In the genomic region with DNA sequence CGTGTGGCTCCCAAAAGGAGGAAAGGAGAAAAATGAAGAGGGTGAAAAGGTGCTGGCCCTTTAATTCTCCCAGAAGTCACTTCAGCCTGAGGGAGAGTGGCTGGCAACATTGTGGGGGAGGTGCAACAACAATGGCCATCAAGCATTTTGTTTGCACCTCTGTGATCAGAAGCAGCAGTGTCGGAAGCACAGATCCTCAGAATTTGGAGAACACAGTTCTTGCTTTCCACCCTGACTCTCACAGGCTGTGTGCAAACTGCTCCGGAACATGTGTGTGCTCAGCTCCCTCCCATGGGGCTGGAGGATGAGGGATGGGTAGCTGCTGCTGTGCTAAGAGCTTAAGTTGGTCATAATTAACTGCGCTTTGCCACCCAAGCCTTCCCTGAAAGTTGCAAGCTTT, we compare ENCODE assay signal across 14 cellular contexts.
DNase-seq lines count a peak whose midpoint lies in the region; ATAC-seq and TF ChIP-seq lines count a peak whose summit lies in the region.
"Had no signal": no experiment of that assay in that cellular context is flagged by ENCODE, and none has a peak within 500 bp of the region (broad histone marks: within the 10 kb centered on the region; RNA-seq: fewer than 3 reads in every experiment).

No MANE protein-coding gene starts in this region.

- H3K4me1 Mint-ChIP-seq in glutamatergic neuron (ENCODE audit: low read depth, unreplicated experiment): peaks cover 13% of the 10 kb centered on the region
- H3K4me1 Mint-ChIP-seq: CD4-positive, CD25-positive, alpha-beta regulatory T cell; immature natural killer cell had no signal

- DNase-seq in EL: peak; percentile 13
- peak; percentile 29 for DNase-seq in RPMI7951 (ENCODE audit: low read depth)
- DNase-seq in glutamatergic neuron: peak; percentile 38
- peak; percentile 14 for DNase-seq in pons (ENCODE audit: low spot score)
- DNase-seq in superior temporal gyrus (ENCODE audit: extremely low spot score): no peak
- DNase-seq in glomerular visceral epithelial cell (ENCODE audit: extremely low spot score): no peak
- DNase-seq in AG08396 (ENCODE audit: low spot score): no peak
- DNase-seq: activated CD4-positive, alpha-beta T cell treated with anti-CD3 and anti-CD28 coated beads for 4 hours; activated naive CD4-positive, alpha-beta T cell treated with anti-CD3 and anti-CD28 coated beads for 36 hours; CD4-positive, CD25-positive, alpha-beta regulatory T cell; immature natural killer cell; NCI-H1930; SHP77 treated with DMSO at 0.1 percent for 48 hours had no signal

- peaks cover 3% of the 10 kb centered on the region for H3K27me3 Mint-ChIP-seq in glutamatergic neuron (ENCODE audit: unreplicated experiment)
- H3K27me3 Mint-ChIP-seq: CD4-positive, CD25-positive, alpha-beta regulatory T cell had no signal

- no peak for TF ChIP-seq CTCF in glutamatergic neuron (IDR thresholded peaks at IDR 0.05; ENCODE audit: partially characterized antibody, unreplicated experiment)

- ATAC-seq in GM21381 (IDR thresholded peaks at IDR 0.05; ENCODE audit: unreplicated experiment): no peak

- H3K27ac Mint-ChIP-seq in glutamatergic neuron (ENCODE audit: unreplicated experiment): peak overlapping the region; percentile 95
- H3K27ac Mint-ChIP-seq: activated naive CD4-positive, alpha-beta T cell treated with anti-CD3 and anti-CD28 coated beads for 36 hours; CD4-positive, CD25-positive, alpha-beta regulatory T cell; immature natural killer cell had no signal

- H3K4me3 Mint-ChIP-seq in glutamatergic neuron (ENCODE audit: unreplicated experiment): peak overlapping the region; percentile 85
- H3K4me3 Mint-ChIP-seq: activated naive CD4-positive, alpha-beta T cell treated with anti-CD3 and anti-CD28 coated beads for 36 hours; CD4-positive, CD25-positive, alpha-beta regulatory T cell; immature natural killer cell had no signal

- H3K9me3 Mint-ChIP-seq in glutamatergic neuron (ENCODE audit: unreplicated experiment): peaks cover 2% of the 10 kb centered on the region
- H3K9me3 Mint-ChIP-seq: activated naive CD4-positive, alpha-beta T cell treated with anti-CD3 and anti-CD28 coated beads for 36 hours had no signal

- H3K36me3 Mint-ChIP-seq in glutamatergic neuron (ENCODE audit: unreplicated experiment): no peaks in the 10 kb centered on the region
- H3K36me3 Mint-ChIP-seq: CD4-positive, CD25-positive, alpha-beta regulatory T cell; immature natural killer cell had no signal

Comparison
In these comparisons a context has a peak if more than half of its experiments do, and no peak if none do; other contexts are left out.
1. DNase-seq: peak in EL (single experiment), RPMI7951 (single experiment), glutamatergic neuron (single experiment) and pons (single experiment); none in superior temporal gyrus (single experiment), glomerular visceral epithelial cell (single experiment) and AG08396 (single experiment).